8 cellular contexts compared by ENCODE assay signal in the genomic region with DNA sequence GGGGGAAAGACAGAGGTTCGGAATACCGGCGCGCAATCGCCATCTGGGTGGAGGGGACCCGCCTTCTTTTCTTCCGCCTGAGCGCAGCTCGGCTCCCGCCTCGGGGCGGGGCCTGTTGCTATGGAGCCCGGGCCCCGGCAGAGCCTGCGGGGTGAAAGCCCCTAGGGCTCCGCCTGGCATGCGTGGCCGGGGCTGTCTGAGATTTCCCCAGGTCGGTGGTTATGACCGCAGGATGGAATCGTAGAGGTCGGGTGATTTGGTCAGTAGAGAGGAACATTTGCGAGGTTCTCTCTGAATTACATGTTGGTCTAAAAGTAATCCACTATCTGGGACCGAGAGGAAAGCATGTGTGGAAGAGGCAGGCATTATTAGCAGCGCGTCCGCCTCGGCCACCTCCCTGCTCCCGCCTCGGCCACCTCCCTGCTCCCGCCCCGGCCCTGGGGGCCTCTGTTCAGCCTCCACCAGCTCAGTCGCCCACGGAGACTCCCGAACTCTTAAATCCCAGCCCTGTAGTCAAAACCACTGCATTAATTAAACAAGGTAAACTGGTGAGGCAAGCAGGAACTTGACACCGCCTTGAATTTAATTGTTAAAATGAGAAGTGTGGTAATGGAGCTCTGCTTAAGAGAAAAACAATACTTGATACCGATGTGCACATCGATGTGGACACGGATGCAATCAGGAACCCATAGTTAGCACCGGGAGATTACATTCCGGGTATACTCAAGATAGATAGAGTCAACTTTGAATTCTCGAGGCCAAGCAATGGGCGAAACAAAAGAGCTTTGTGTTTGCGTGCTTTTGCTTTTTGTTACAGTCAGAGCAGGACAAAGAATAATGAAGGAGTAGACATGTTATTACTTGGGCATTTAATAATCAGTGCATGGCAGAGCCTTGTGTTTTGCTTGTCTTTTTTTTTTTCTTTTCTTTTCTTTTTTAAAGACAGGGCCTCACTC. TPM values are rescaled to one million over a fixed set of nuclear protein-coding genes. Genes with fewer than 3 reads are reported as not detected.
DNase-seq lines count a peak whose midpoint lies in the region; ATAC-seq and TF ChIP-seq lines count a peak whose summit lies in the region.

No MANE protein-coding gene starts in this region.

- H3K27ac Mint-ChIP-seq in neural crest cell (ENCODE audit: unreplicated experiment) = peak overlapping the region; percentile 98

- no peaks in the 10 kb centered on the region for H3K4me1 ChIP-seq in RWPE2 (ENCODE audit: insufficient read depth, poor library complexity, severe bottlenecking)
- peaks cover 7% of the 10 kb centered on the region for H3K4me1 ChIP-seq in stomach smooth muscle (ENCODE audit: control insufficient read depth, insufficient read depth, low read length)

- TF ChIP-seq CTCF in RWPE2 (IDR thresholded peaks at IDR 0.05; ENCODE audit: poor library complexity, severe bottlenecking) (no peak), fibroblast of villous mesenchyme (IDR thresholded peaks at IDR 0.05; ENCODE audit: insufficient read depth, low read depth, low read length) (no peak), neural crest cell (conservative IDR thresholded peaks at IDR 0.05) (no peak)

- no peaks in the 10 kb centered on the region for H3K27me3 ChIP-seq in RWPE2 (ENCODE audit: insufficient read depth, poor library complexity, severe bottlenecking)
- no peaks in the 10 kb centered on the region for H3K27me3 ChIP-seq in stomach smooth muscle (ENCODE audit: control insufficient read depth in 1 of 2, insufficient read depth in 2 of 2, low read length in 2 of 2)

- no peaks in the 10 kb centered on the region for H3K9me3 Mint-ChIP-seq in neural crest cell

- H3K9me3 ChIP-seq in RWPE2 (ENCODE audit: severe bottlenecking) (no peaks in the 10 kb centered on the region), stomach smooth muscle (ENCODE audit: control insufficient read depth in 2 of 2, low read length in 2 of 2) (no peaks in the 10 kb centered on the region)

- peak; percentile 98 for ATAC-seq in GM21737 (IDR thresholded peaks at IDR 0.05; ENCODE audit: unreplicated experiment)
- ATAC-seq in RWPE2 (ENCODE audit: low read depth) = peak; percentile 95

- H3K27ac ChIP-seq in RWPE2 (ENCODE audit: poor library complexity, severe bottlenecking) = peak overlapping the region; percentile 20
- peak overlapping the region; percentile 66 for H3K27ac ChIP-seq in stomach smooth muscle (ENCODE audit: low read length)

- H3K4me1 Mint-ChIP-seq in neural crest cell = peaks cover 58% of the 10 kb centered on the region

- H3K36me3 ChIP-seq in RWPE2 (ENCODE audit: low read depth) = no peaks in the 10 kb centered on the region
- no peaks in the 10 kb centered on the region for H3K36me3 ChIP-seq in stomach smooth muscle (ENCODE audit: control insufficient read depth in 2 of 2, insufficient read depth in 2 of 2, low read length in 2 of 2)

- DNase-seq in DMS79 (lab: John Stamatoyannopoulos, UW) (peak; percentile 51), RWPE2 (ENCODE audit: low spot score) (no peak), activated gamma-delta T cell (lab: John Stamatoyannopoulos, UW) (peak; percentile 58), fibroblast of villous mesenchyme (ENCODE audit: low read depth) (peak; percentile 75), neural crest cell (ENCODE audit: low read depth, low spot score) (peak; percentile 83)
- peak; percentile 78 for DNase-seq in Jurkat, Clone E6-1 (ENCODE audit: low read depth, low spot score)

- H3K4me3 ChIP-seq in Jurkat, Clone E6-1 (ENCODE audit: low read length) = peak overlapping the region; percentile 65
- H3K4me3 ChIP-seq in RWPE2 (ENCODE audit: severe bottlenecking) = peak overlapping the region; percentile 37
- H3K4me3 ChIP-seq in fibroblast of villous mesenchyme (ENCODE audit: low read depth, low read length) = peak overlapping the region; percentile 65
- peak overlapping the region; percentile 72 to 81 for H3K4me3 ChIP-seq in stomach smooth muscle (ENCODE audit: low read length in 2 of 2)

- H3K9ac ChIP-seq in stomach smooth muscle (ENCODE audit: low read length in 2 of 2) = peak overlapping the region; percentile 59 to 69

- peaks cover 4% of the 10 kb centered on the region for H3K36me3 Mint-ChIP-seq in neural crest cell (ENCODE audit: low read depth)

- H3K27me3 Mint-ChIP-seq in neural crest cell (ENCODE audit: low read depth) = no peaks in the 10 kb centered on the region

- peak overlapping the region; percentile 87 for H3K4me3 Mint-ChIP-seq in neural crest cell

RNA-seq across cellular contexts. Expression of gene TRIM2, which starts 45.2 kb away (rescaled TPM):
- polyA plus RNA-seq in Jurkat, Clone E6-1 (2012; ENCODE audit: insufficient read depth, insufficient read length) = 2.3 TPM
- 35.1 and 38.0 TPM in 2 replicates for total RNA-seq in fibroblast of villous mesenchyme
- total RNA-seq in neural crest cell = 105 and 106 TPM in 2 replicates
